Comparison of ENCODE assay signal across 15 cellular contexts in the genomic region with DNA sequence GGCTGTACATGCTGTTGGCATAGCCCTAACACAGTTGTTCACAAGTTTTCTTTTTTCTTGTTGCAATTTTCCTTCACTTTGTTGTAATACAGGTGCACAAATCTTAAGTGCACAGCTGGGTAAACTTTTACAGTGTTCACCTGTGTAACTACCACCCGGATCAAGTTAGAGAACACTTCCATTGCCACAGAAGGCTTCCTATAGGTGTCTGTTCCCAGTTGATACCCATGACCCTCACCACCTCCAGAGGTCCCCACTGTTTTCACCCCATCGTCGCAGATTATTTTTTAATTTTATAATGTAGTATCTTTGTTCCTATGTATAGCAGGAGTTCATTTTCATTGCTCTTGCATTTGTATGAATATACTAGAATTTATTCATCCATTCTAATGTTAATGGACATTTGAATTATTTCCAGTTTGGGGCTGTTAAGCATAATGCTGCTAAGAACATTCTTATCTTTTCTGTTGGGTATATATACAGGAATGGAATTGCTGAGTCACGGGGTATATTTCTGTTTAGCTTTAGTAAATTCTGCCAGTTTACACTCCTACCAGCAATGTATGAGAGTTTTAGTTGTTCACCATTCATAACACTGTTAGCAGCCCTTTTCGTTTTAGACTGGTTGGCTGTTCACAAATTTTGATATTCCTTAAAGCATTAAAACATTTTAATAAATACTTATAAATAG. TPM values are rescaled to one million over a fixed set of nuclear protein-coding genes. Genes with fewer than 3 reads are reported as not detected.
DNase-seq lines count a peak whose midpoint lies in the region; ATAC-seq, FAIRE-seq and TF ChIP-seq lines count a peak whose summit lies in the region.
"Had no signal": no experiment of that assay in that cellular context is flagged by ENCODE, and none has a peak within 500 bp of the region (broad histone marks: within the 10 kb centered on the region; RNA-seq: fewer than 3 reads in every experiment).

No MANE protein-coding gene starts in this region.

- H3K4me1 ChIP-seq in HepG2 (ENCODE audit: insufficient read depth, low read length) = peaks cover 7% of the 10 kb centered on the region; the same call in 1 of the 2 replicates
- peaks cover 0 to 6% (median 0%) of the 10 kb centered on the region in 4 donors for H3K4me1 ChIP-seq in right lobe of liver

- POLR2A ChIA-PET in HepG2 (lab: Yijun Ruan, JAX) = interaction anchor here (1.1 kb wide), 1 partner anchor 17 kb away, joined by 4 read pairs; a partner anchor contains a TSS

- in situ Hi-C loops in HepG2 (cut with HindIII; ENCODE audit: extremely low pct_ligation_motif_present, low pct_unique_long_range_greater_than_20kb) = loop anchor here (5.0 kb wide), 1 partner anchor 248 kb away; no protein-coding TSS in a partner anchor

- no peak overlapping the region for H3K4me3 ChIP-seq in HepG2 (replicated peaks in 1 of 3; ENCODE audit: insufficient read depth in 1 of 3, low read depth in 2 of 3, low read length in 3 of 3)
- no peak overlapping the region for H3K4me3 ChIP-seq in right lobe of liver

- no peaks in the 10 kb centered on the region for H3K79me2 ChIP-seq in HepG2 (ENCODE audit: insufficient read depth, low read length)

- ATAC-seq in HepG2 (no peak; the same call in 2 of the 3 replicates), right lobe of liver (no peak), HG02852 (IDR thresholded peaks at IDR 0.05; ENCODE audit: unreplicated experiment) (no peak)
- ATAC-seq: PC-3 had no signal

- H3K27me3 ChIP-seq in HepG2 (ENCODE audit: control insufficient read depth in 1 of 2, insufficient read depth in 2 of 2, low read length in 2 of 2) (no peaks in the 10 kb centered on the region), right lobe of liver (no peaks in the 10 kb centered on the region)

- TF ChIP-seq CTCF in HepG2 (CRISPR knock-in tag; IDR thresholded peaks at IDR 0.05) (no peak), right lobe of liver (IDR thresholded peaks at IDR 0.05) (no peak), mesothelial cell of epicardium (IDR thresholded peaks at IDR 0.05; ENCODE audit: unreplicated experiment) (no peak)

- H2AFZ ChIP-seq in HepG2 (ENCODE audit: low read length) = no peak overlapping the region

- BruUV-seq in HepG2 (replicated peaks; lab: Mats Ljungman, UMichigan) = no TSS peak

- no peak for FAIRE-seq in HepG2 (lab: Jason Lieb, UNC)

- no peak overlapping the region for H3K9ac ChIP-seq in HepG2 (ENCODE audit: insufficient read depth, low read depth, low read length)

- no peak overlapping the region for H3K4me2 ChIP-seq in HepG2 (ENCODE audit: low read depth, low read length)

- TF ChIP-seq POLR2A in HepG2 (IDR thresholded peaks at IDR 0.05; ENCODE audit: insufficient read depth in 1 of 2, low read depth in 2 of 2, low read length in 2 of 2) = no peak
- TF ChIP-seq POLR2A in right lobe of liver (IDR thresholded peaks at IDR 0.05) = no peak

- H3K9me3 Mint-ChIP-seq in mesothelial cell of epicardium = no peaks in the 10 kb centered on the region
- H3K9me3 Mint-ChIP-seq: H9 had no signal

- 98% methylated on average over 5 of the region's 5 CpGs for WGBS in HepG2 (ENCODE audit: low lambda C conversion rate)
- 81% methylated on average over 5 of the region's 5 CpGs for WGBS in right lobe of liver (ENCODE audit: insufficient coverage, low coverage, low lambda C conversion rate, missing lambda C conversion rate)

- CTCF ChIA-PET in HepG2 (lab: Yijun Ruan, JAX; ENCODE audit: low intra/inter-chr PET ratio, low total read pairs) = no interaction called here

- H4K20me1 ChIP-seq in HepG2 (ENCODE audit: insufficient read depth, low read length) = no peaks in the 10 kb centered on the region

- peaks cover 6% of the 10 kb centered on the region for H3K4me1 Mint-ChIP-seq in mesothelial cell of epicardium
- H3K4me1 Mint-ChIP-seq: H9 had no signal

- H3K27me3 Mint-ChIP-seq in mesothelial cell of epicardium (ENCODE audit: low read depth) = no peaks in the 10 kb centered on the region

- no peak overlapping the region for H3K27ac ChIP-seq in HepG2 (ENCODE audit: extremely low read length, insufficient read depth, low read length)
- H3K27ac ChIP-seq in right lobe of liver = no peak overlapping the region

- H3K36me3 Mint-ChIP-seq in mesothelial cell of epicardium = peaks cover 14% of the 10 kb centered on the region

- intact Hi-C loops in HepG2 (cut with micrococcal nuclease; ENCODE audit: unreplicated experiment) (no loop called here), right lobe of liver (cut with DNase I) (loop anchor here (5.0 to 10.0 kb wide), 2 partner anchors 233 to 240 kb away; no protein-coding TSS in a partner anchor)

- TF ChIP-seq EP300 in HepG2 (IDR thresholded peaks at IDR 0.05; ENCODE audit: low read depth in 2 of 2, low read length in 2 of 2) (no peak), HepG2 (CRISPR knock-in tag; IDR thresholded peaks at IDR 0.05; ENCODE audit: borderline replicate concordance) (no peak)

- no peak for TF ChIP-seq RAD21 in HepG2 (CRISPR knock-in tag; IDR thresholded peaks at IDR 0.05)

- no peak overlapping the region for H3K4me3 Mint-ChIP-seq in mesothelial cell of epicardium
- H3K4me3 Mint-ChIP-seq: H9 had no signal

- H3K36me3 ChIP-seq in HepG2 (replicated peaks in 1 of 2; ENCODE audit: control insufficient read depth in 1 of 2, insufficient read depth in 2 of 2, low read length in 2 of 2) (peaks cover 10 to 27% of the 10 kb centered on the region in 2 experiments), right lobe of liver (peaks cover 0 to 13% (median 8%) of the 10 kb centered on the region in 4 donors)

- DNase-seq in HepG2 (ENCODE audit: low spot score) = no peak
- DNase-seq in right lobe of liver = no peak
- DNase-seq in astrocyte of the hippocampus (ENCODE audit: low read depth, low spot score) = peak; percentile 53
- peak; percentile 64 for DNase-seq in fibroblast of peridontal ligament (ENCODE audit: extremely low read depth)
- DNase-seq in mesothelial cell of epicardium (ENCODE audit: low spot score in 2 of 2, unreplicated experiment in 2 of 2) = no peak
- no peak for DNase-seq in RKO (ENCODE audit: low spot score)
- no peak for DNase-seq in GM19240 (ENCODE audit: insufficient read length, low spot score)
- DNase-seq: C1 segment of cervical spinal cord, H9, NCI-H1417 treated with DMSO at 0.1 percent for 48 hours, NCI-H2081 treated with DMSO at 0.1 percent for 48 hours, NCI-H2227 treated with DMSO at 0.1 percent for 48 hours, NCI-H526, PC-3 had no signal

- no peak overlapping the region for H3K27ac Mint-ChIP-seq in mesothelial cell of epicardium
- H3K27ac Mint-ChIP-seq: H9 had no signal

- H3K9me3 ChIP-seq in HepG2 (ENCODE audit: low read length) (no peaks in the 10 kb centered on the region), right lobe of liver (no peaks in the 10 kb centered on the region)

RNA-seq across cellular contexts. Expression of a gene that starts 16.4 kb away (rescaled TPM):
- total RNA-seq in HepG2 (2016; rRNA removed; fragmentation: Illumina TruSeq; extraction: Trizol) (15.2 and 17.7 TPM in 2 replicates), right lobe of liver (1 to 10 TPM; 3.3 to 6.4 (median 4.8) TPM), mesothelial cell of epicardium (12.0 to 15.4 TPM (median 12.3 TPM) in 3 replicates)
- 1.6 and 2.0 TPM in 2 replicates for total RNA-seq in HepG2 (2016; cell fraction: cytosol; rRNA removed; fragmentation: Illumina TruSeq; extraction: Trizol; ENCODE audit: low read depth)
- total RNA-seq in HepG2 (2016; cell fraction: insoluble cytoplasmic fraction; rRNA removed; fragmentation: Illumina TruSeq; extraction: Trizol) = 15.9 and 18.4 TPM in 2 replicates
- total RNA-seq in HepG2 (2016; cell fraction: membrane; rRNA removed; fragmentation: Illumina TruSeq; extraction: Trizol) = 5.3 and 5.5 TPM in 2 replicates
- total RNA-seq in HepG2 (2016; cell fraction: nucleus; rRNA removed; fragmentation: Illumina TruSeq; extraction: Trizol) = 13.9 and 19.7 TPM in 2 replicates
- 3.9 and 4.2 TPM in 2 replicates for polyA plus RNA-seq in HepG2 (2011; rRNA removed)
- polyA plus RNA-seq in HepG2 (2011; cell fraction: cytosol; rRNA removed) = 5.3 and 5.4 TPM in 2 replicates
- 4.3 and 5.4 TPM in 2 replicates for polyA plus RNA-seq in HepG2 (2011; cell fraction: nucleus; rRNA removed)
- polyA plus RNA-seq in HepG2 (2012) = 4.0 TPM in 2 replicates
- 0.49 and 0.59 TPM in 2 replicates for polyA plus RNA-seq in HepG2 (2016; cell fraction: cytosol; fragmentation: Illumina TruSeq; extraction: Trizol; ENCODE audit: low read depth)
- polyA plus RNA-seq in HepG2 (2016; cell fraction: insoluble cytoplasmic fraction; fragmentation: Illumina TruSeq; extraction: Trizol; ENCODE audit: low read depth) = 17.4 and 18.3 TPM in 2 replicates
- polyA plus RNA-seq in HepG2 (2016; cell fraction: membrane; fragmentation: Illumina TruSeq; extraction: Trizol; ENCODE audit: low read depth) = 1.9 and 2.2 TPM in 2 replicates
- 9.8 and 12.4 TPM in 2 replicates for polyA plus RNA-seq in HepG2 (2016; cell fraction: nucleus; fragmentation: Illumina TruSeq; extraction: Trizol; ENCODE audit: insufficient read depth, low read depth)
- polyA minus RNA-seq in HepG2 (2011; rRNA and poly(A)+ RNA removed; ENCODE audit: low replicate concordance) = 8.7 and 42.7 TPM in 2 replicates
- polyA minus RNA-seq in HepG2 (2011; cell fraction: cytosol; rRNA and poly(A)+ RNA removed) = 5.3 and 9.5 TPM in 2 replicates
- polyA minus RNA-seq in HepG2 (2011; cell fraction: nucleus; rRNA and poly(A)+ RNA removed) = 23.7 and 28.6 TPM in 2 replicates

RNA-seq across cellular contexts. Expression of a gene that starts 16.8 kb away (rescaled TPM):
- total RNA-seq in HepG2 (2016; rRNA removed; fragmentation: Illumina TruSeq; extraction: Trizol) (7.9 and 12.0 TPM in 2 replicates), right lobe of liver (1 to 10 TPM; 5.7 to 7.8 (median 6.8) TPM), mesothelial cell of epicardium (9.9 to 10.3 TPM (median 10.0 TPM) in 3 replicates)
- total RNA-seq in HepG2 (2016; cell fraction: cytosol; rRNA removed; fragmentation: Illumina TruSeq; extraction: Trizol; ENCODE audit: low read depth) = 0.40 and 0.71 TPM in 2 replicates
- total RNA-seq in HepG2 (2016; cell fraction: insoluble cytoplasmic fraction; rRNA removed; fragmentation: Illumina TruSeq; extraction: Trizol) = 7.4 and 10.9 TPM in 2 replicates
- 2.4 and 3.3 TPM in 2 replicates for total RNA-seq in HepG2 (2016; cell fraction: membrane; rRNA removed; fragmentation: Illumina TruSeq; extraction: Trizol)
- 6.8 and 7.1 TPM in 2 replicates for total RNA-seq in HepG2 (2016; cell fraction: nucleus; rRNA removed; fragmentation: Illumina TruSeq; extraction: Trizol)
- polyA plus RNA-seq in HepG2 (2011; rRNA removed) = 2.1 and 2.4 TPM in 2 replicates
- polyA plus RNA-seq in HepG2 (2011; cell fraction: cytosol; rRNA removed) = 1.1 and 1.6 TPM in 2 replicates
- polyA plus RNA-seq in HepG2 (2011; cell fraction: nucleus; rRNA removed) = 2.8 and 3.3 TPM in 2 replicates
- 3.4 TPM in 2 replicates for polyA plus RNA-seq in HepG2 (2012)
- polyA plus RNA-seq in HepG2 (2016; cell fraction: cytosol; fragmentation: Illumina TruSeq; extraction: Trizol; ENCODE audit: low read depth) = 0.14 and 0.19 TPM in 2 replicates
- polyA plus RNA-seq in HepG2 (2016; cell fraction: insoluble cytoplasmic fraction; fragmentation: Illumina TruSeq; extraction: Trizol; ENCODE audit: low read depth) = 6.1 and 6.9 TPM in 2 replicates
- polyA plus RNA-seq in HepG2 (2016; cell fraction: membrane; fragmentation: Illumina TruSeq; extraction: Trizol; ENCODE audit: low read depth) = 0.82 and 0.91 TPM in 2 replicates
- polyA plus RNA-seq in HepG2 (2016; cell fraction: nucleus; fragmentation: Illumina TruSeq; extraction: Trizol; ENCODE audit: insufficient read depth, low read depth) = 7.0 and 7.6 TPM in 2 replicates
- polyA minus RNA-seq in HepG2 (2011; rRNA and poly(A)+ RNA removed; ENCODE audit: low replicate concordance) = 6.2 and 13.6 TPM in 2 replicates
- polyA minus RNA-seq in HepG2 (2011; cell fraction: cytosol; rRNA and poly(A)+ RNA removed) = 5.3 and 6.2 TPM in 2 replicates
- 6.1 and 6.2 TPM in 2 replicates for polyA minus RNA-seq in HepG2 (2011; cell fraction: nucleus; rRNA and poly(A)+ RNA removed)

Comparison
In these comparisons a context has a peak if more than half of its experiments do, and no peak if none do; other contexts are left out.
1. DNase-seq: peak in astrocyte of the hippocampus (single experiment) and fibroblast of peridontal ligament (single experiment); none in HepG2 (single experiment), right lobe of liver (0 of 3), mesothelial cell of epicardium (0 of 2), RKO (single experiment) and GM19240 (single experiment).